32 cellular contexts compared by ENCODE assay signal in genomic region chr1:73382971-73383370, GRCh38.
"Had no signal": no experiment of that assay in that cellular context is flagged by ENCODE, and none has a peak within 500 bp of the region (broad histone marks: within the 10 kb centered on the region; RNA-seq: fewer than 3 reads in every experiment).

No MANE protein-coding gene starts in this region.

- H3K27ac ChIP-seq: VCaP, WERI-Rb-1 had no signal

- DNase-seq: activated B cell treated with CpG ODN at 0.5 μM for 24 hours; activated CD4-positive, alpha-beta memory T cell treated with anti-CD3 and anti-CD28 coated beads for 36 hours; activated CD4-positive, alpha-beta memory T cell treated with anti-CD3 and anti-CD28 coated beads, Interleukin-2, amount 10 ng/mL, durations not matched to agents 7 days and 5 days; activated CD4-positive, alpha-beta T cell treated with anti-CD3 and anti-CD28 coated beads for 1 hour; activated CD4-positive, alpha-beta T cell treated with anti-CD3 and anti-CD28 coated beads for 36 hours; activated CD4-positive, alpha-beta T cell treated with anti-CD3 and anti-CD28 coated beads for 4 hours; activated CD4-positive, alpha-beta T cell treated with anti-CD3 and anti-CD28 coated beads for 48 hours; activated CD4-positive, alpha-beta T cell treated with anti-CD3 and anti-CD28 coated beads, Interleukin-2, amount 10 ng/mL, durations not matched to agents 24 days and 14 days; activated CD4-positive, alpha-beta T cell treated with anti-CD3 and anti-CD28 coated beads, Interleukin-2, amount 10 ng/mL, durations not matched to agents 7 days and 5 days; activated CD4-positive, alpha-beta T cell treated with anti-CD3 and anti-CD28 coated beads, Interleukin-2, amount 50 U/mL, for 1 hour; activated CD4-positive, alpha-beta T cell treated with anti-CD3 and anti-CD28 coated beads, Interleukin-2, amount 50 U/mL, for 4 hours; activated CD4-positive, alpha-beta T cell treated with anti-CD3 and anti-CD28 coated beads, Interleukin-2, amount 50 U/mL, for 48 hours; activated CD4-positive, CD25-positive, alpha-beta regulatory T cell; activated CD4-positive, CD25-positive, alpha-beta regulatory T cell treated with anti-CD3 and anti-CD28 coated beads, Interleukin-2, amount 50 U/mL, for 72 hours; activated CD8-positive, alpha-beta memory T cell treated with anti-CD3 and anti-CD28 coated beads for 24 hours; activated CD8-positive, alpha-beta memory T cell treated with anti-CD3 and anti-CD28 coated beads, Interleukin-2, amount 10 ng/mL, durations not matched to agents 7 days and 5 days; activated CD8-positive, alpha-beta memory T cell treated with anti-CD3 and anti-CD28 coated beads, Interleukin-2, amount 50 U/mL, for 4 hours; activated CD8-positive, alpha-beta memory T cell treated with anti-CD3 and anti-CD28 coated beads, Interleukin-2, amount 50 U/mL, for 48 hours; activated CD8-positive, alpha-beta T cell treated with anti-CD3 and anti-CD28 coated beads for 36 hours; activated CD8-positive, alpha-beta T cell treated with anti-CD3 and anti-CD28 coated beads, Interleukin-2, amount 10 ng/mL, durations not matched to agents 7 days and 5 days; activated T-cell treated with anti-CD3 and anti-CD28 coated beads for 4 hours; T-cell; T-helper 1 cell; T-helper 17 cell; T-helper 2 cell; T-helper 9 cell; T1000; WERI-Rb-1 had no signal

- FAIRE-seq: TTC549 had no signal

- H3K36me3 ChIP-seq: WERI-Rb-1 had no signal

- ATAC-seq: activated CD4-positive, alpha-beta T cell treated with anti-CD3 and anti-CD28 coated beads for 36 hours; activated CD4-positive, CD25-positive, alpha-beta regulatory T cell treated with anti-CD3 and anti-CD28 coated beads, Interleukin-2, amount 50 U/mL, for 24 hours; activated CD8-positive, alpha-beta memory T cell treated with anti-CD3 and anti-CD28 coated beads, Interleukin-2, amount 10 ng/mL, durations not matched to agents 7 days and 5 days; activated CD8-positive, alpha-beta T cell treated with anti-CD3 and anti-CD28 coated beads for 36 hours; activated CD8-positive, alpha-beta T cell treated with anti-CD3 and anti-CD28 coated beads, Interleukin-2, amount 10 ng/mL, durations not matched to agents 7 days and 5 days; T-cell; T-helper 17 cell; WTC11 had no signal
